Comparison of ENCODE assay signal across 7 cellular contexts in the genomic region with DNA sequence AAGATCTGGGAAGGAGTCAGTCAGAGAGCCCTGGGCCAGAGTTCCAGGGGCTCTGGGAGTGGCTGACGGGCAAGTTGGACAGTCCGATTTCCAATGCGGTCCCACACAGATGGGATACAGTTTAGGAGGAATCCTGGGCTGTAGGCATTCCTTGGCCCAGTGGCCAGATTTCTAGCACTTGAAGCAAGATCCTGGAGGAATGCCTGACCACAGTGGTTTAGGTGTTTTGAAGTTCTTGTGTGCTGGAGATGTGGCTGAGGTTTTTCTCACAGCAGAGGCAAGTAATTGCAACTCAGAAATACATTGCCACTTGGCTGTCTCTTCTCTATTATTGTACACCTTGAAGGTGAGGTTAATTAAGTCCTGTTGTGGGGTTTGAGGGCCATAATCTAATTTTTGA. TPM values are rescaled to one million over a fixed set of nuclear protein-coding genes. Genes with fewer than 3 reads are reported as not detected.
"Had no signal": no experiment of that assay in that cellular context is flagged by ENCODE, and none has a peak within 500 bp of the region (broad histone marks: within the 10 kb centered on the region; RNA-seq: fewer than 3 reads in every experiment).

No MANE protein-coding gene starts in this region.

RNA-seq across cellular contexts. Expression of a gene that starts 23.2 kb away (rescaled TPM):
- total RNA-seq: dermis microvascular lymphatic vessel endothelial cell, endodermal cell, glomerular endothelial cell, kidney epithelial cell, lung microvascular endothelial cell, mesothelial cell of epicardium had no signal

RNA-seq across cellular contexts. Expression of a gene that starts 40.1 kb away (rescaled TPM):
- total RNA-seq: dermis microvascular lymphatic vessel endothelial cell, endodermal cell, glomerular endothelial cell, kidney epithelial cell, lung microvascular endothelial cell, mesothelial cell of epicardium had no signal
- polyA plus RNA-seq: naive thymus-derived CD4-positive, alpha-beta T cell had no signal
